In the genomic region with DNA sequence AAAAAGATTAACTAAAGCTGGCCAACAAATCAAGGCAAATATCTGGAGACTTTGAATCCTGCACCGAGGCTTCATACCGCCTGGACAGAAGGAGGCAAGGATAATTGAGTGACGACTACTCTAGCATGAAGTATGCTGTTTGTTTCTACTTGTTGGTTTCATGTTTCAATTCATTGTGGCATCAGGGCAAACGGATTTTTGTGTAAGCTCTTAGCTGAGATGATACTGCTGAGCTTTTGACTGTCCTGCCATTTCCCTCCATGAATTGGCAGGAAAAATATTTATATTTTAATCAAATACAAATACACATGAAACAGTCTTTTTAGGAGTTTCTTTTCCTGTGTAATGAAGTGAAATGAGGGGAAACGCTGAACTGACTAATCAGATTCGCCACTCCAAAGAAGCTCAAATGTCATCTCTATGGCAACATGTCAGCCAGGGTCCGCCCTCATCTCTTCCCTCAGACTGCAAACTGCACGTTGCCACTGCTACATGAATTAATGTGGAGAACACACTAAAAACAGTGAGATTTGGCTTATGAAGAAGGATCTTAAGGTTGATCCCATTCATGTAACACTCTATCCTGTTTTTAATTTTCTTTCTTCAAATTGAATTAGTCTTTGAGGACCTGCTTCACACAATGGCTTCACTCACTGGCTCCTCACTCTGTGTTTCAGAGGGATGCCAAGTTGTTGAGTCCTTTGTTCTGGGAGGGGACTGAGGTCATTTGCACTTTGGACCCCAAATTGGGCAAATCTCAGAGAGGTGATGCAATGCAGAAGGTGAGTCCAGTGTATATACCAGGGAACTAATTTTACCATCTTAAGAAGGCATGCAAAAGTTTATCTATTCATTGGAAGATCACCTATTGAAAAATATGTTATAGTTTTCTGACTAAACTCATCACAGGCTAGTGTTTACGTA, we compare ENCODE assay signal across 10 cellular contexts.
DNase-seq lines count a peak whose midpoint lies in the region; ATAC-seq and TF ChIP-seq lines count a peak whose summit lies in the region.
"Had no signal": no experiment of that assay in that cellular context is flagged by ENCODE, and none has a peak within 500 bp of the region (broad histone marks: within the 10 kb centered on the region; RNA-seq: fewer than 3 reads in every experiment).

No MANE protein-coding gene starts in this region.

- peak overlapping the region; percentile 98 for H2AFZ ChIP-seq in ACC112 (ENCODE audit: low read length, unreplicated experiment)

- H3K27me3 ChIP-seq in ACC112 (ENCODE audit: insufficient read depth, low read length): no peaks in the 10 kb centered on the region
- no peaks in the 10 kb centered on the region for H3K27me3 ChIP-seq in SJCRH30
- no peaks in the 10 kb centered on the region for H3K27me3 ChIP-seq in iPS-18a (ENCODE audit: control insufficient read depth, insufficient read depth, low read length)
- H3K27me3 ChIP-seq in Peyer's patch: no peaks in the 10 kb centered on the region

- H3K4me1 ChIP-seq in ACC112 (ENCODE audit: control insufficient read depth, insufficient read depth, low read length, unreplicated experiment): peaks cover 17% of the 10 kb centered on the region
- peaks cover 18% of the 10 kb centered on the region for H3K4me1 ChIP-seq in SJCRH30
- peaks cover 13% of the 10 kb centered on the region for H3K4me1 ChIP-seq in iPS-18a (ENCODE audit: control insufficient read depth, low read depth, low read length)
- H3K4me1 ChIP-seq in Peyer's patch: no peaks in the 10 kb centered on the region
- H3K4me1 ChIP-seq: pancreas had no signal

- no peak overlapping the region for H3K4me3 Mint-ChIP-seq in natural killer cell
- H3K4me3 Mint-ChIP-seq: central memory CD8-positive, alpha-beta T cell had no signal

- intact Hi-C loops in natural killer cell (cut with micrococcal nuclease): loop anchor here (5.0 kb wide), 1 partner anchor 578 kb away; no protein-coding TSS in a partner anchor

- DNase-seq in LHCN-M2 (ENCODE audit: low read depth) (peak; percentile 45), SJCRH30 (peak; percentile 64 to 83), Peyer's patch (no peak), natural killer cell (no peak)
- DNase-seq in activated CD4-positive, alpha-beta T cell treated with anti-CD3 and anti-CD28 coated beads, Interleukin-2, amount 50 U/mL, for 48 hours: no peak
- DNase-seq: pancreas had no signal

- H3K36me3 ChIP-seq in ACC112 (ENCODE audit: insufficient read depth, low read length) (no peaks in the 10 kb centered on the region), SJCRH30 (no peaks in the 10 kb centered on the region), iPS-18a (ENCODE audit: control insufficient read depth, low read depth, low read length) (no peaks in the 10 kb centered on the region), Peyer's patch (no peaks in the 10 kb centered on the region)
- H3K36me3 ChIP-seq: pancreas had no signal

- no peak overlapping the region for H3K27ac Mint-ChIP-seq in natural killer cell

- H3K9ac ChIP-seq in iPS-18a (ENCODE audit: low read length): peak overlapping the region; percentile 24

- no peaks in the 10 kb centered on the region for H3K36me3 Mint-ChIP-seq in natural killer cell

- no peak for TF ChIP-seq POLR2A in Peyer's patch (IDR thresholded peaks at IDR 0.05)

- ATAC-seq in GM18909 (IDR thresholded peaks at IDR 0.05; ENCODE audit: poor library complexity, unreplicated experiment): no peak
- no peak for ATAC-seq in natural killer cell

- no peaks in the 10 kb centered on the region for H3K27me3 Mint-ChIP-seq in natural killer cell (ENCODE audit: low read depth in 2 of 2)
- H3K27me3 Mint-ChIP-seq: central memory CD8-positive, alpha-beta T cell had no signal

- no peaks in the 10 kb centered on the region for H3K4me1 Mint-ChIP-seq in natural killer cell
- H3K4me1 Mint-ChIP-seq: central memory CD8-positive, alpha-beta T cell had no signal

- no peak for TF ChIP-seq CTCF in Peyer's patch (IDR thresholded peaks at IDR 0.05)
- TF ChIP-seq CTCF in natural killer cell (IDR thresholded peaks at IDR 0.05): no peak

- H3K79me2 ChIP-seq in ACC112 (ENCODE audit: control insufficient read depth, insufficient read depth, low read length, unreplicated experiment): no peaks in the 10 kb centered on the region

- H3K4me3 ChIP-seq in ACC112 (ENCODE audit: low read depth, low read length) (peak overlapping the region; percentile 74), SJCRH30 (peak overlapping the region; percentile 55), iPS-18a (ENCODE audit: low read length) (peak overlapping the region; percentile 26), Peyer's patch (no peak overlapping the region)
- H3K4me3 ChIP-seq: pancreas had no signal

- no peaks in the 10 kb centered on the region for H3K9me3 Mint-ChIP-seq in natural killer cell
- H3K9me3 Mint-ChIP-seq: central memory CD8-positive, alpha-beta T cell had no signal

- H3K27ac ChIP-seq in ACC112 (ENCODE audit: low read depth, low read length): peak overlapping the region; percentile 59
- peak overlapping the region; percentile 96 for H3K27ac ChIP-seq in SJCRH30
- peak overlapping the region; percentile 43 for H3K27ac ChIP-seq in iPS-18a (ENCODE audit: low read length)
- H3K27ac ChIP-seq in Peyer's patch: no peak overlapping the region
- H3K27ac ChIP-seq: pancreas had no signal

- H3K9me3 ChIP-seq in SJCRH30 (replicated peaks): no peaks in the 10 kb centered on the region
- H3K9me3 ChIP-seq in iPS-18a (ENCODE audit: control insufficient read depth, low read depth, low read length): no peaks in the 10 kb centered on the region
- H3K9me3 ChIP-seq in Peyer's patch: no peaks in the 10 kb centered on the region
- H3K9me3 ChIP-seq: pancreas had no signal

Comparison
In these comparisons a context has a peak if more than half of its experiments do, and no peak if none do; other contexts are left out.
1. H3K27ac ChIP-seq: peak in ACC112 (single experiment), SJCRH30 (single experiment) and iPS-18a (single experiment); none in Peyer's patch (0 of 4).
2. H3K4me3 ChIP-seq: peak in ACC112 (single experiment), SJCRH30 (single experiment) and iPS-18a (single experiment); none in Peyer's patch (0 of 4).
3. DNase-seq: peak in LHCN-M2 (single experiment) and SJCRH30 (2 of 2); none in activated CD4-positive, alpha-beta T cell treated with anti-CD3 and anti-CD28 coated beads, Interleukin-2, amount 50 U/mL, for 48 hours (0 of 2), Peyer's patch (0 of 3) and natural killer cell (single experiment).